ENCODE assay signal across 34 cellular contexts in the genomic region with DNA sequence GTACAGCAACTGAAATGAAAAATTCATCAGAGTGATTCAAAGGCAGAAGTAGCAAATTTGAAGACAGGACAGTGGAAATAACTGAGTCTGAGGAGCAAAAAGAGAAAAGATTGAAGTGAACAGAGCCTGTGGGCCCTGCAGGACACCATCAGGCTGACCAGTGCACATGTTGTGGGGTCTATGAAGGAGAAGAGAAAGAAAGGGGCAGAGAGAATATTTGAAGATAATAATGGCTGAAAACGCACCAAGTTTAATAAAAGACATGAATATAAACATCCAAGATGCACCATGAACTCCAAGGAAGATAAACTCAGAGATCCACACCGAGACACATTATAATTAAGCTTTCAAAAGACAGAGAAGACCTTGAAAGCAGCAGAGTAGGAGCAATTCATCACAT. TPM values are rescaled to one million over a fixed set of nuclear protein-coding genes. Genes with fewer than 3 reads are reported as not detected.
"Had no signal": no experiment of that assay in that cellular context is flagged by ENCODE, and none has a peak within 500 bp of the region (broad histone marks: within the 10 kb centered on the region; RNA-seq: fewer than 3 reads in every experiment).

No MANE protein-coding gene starts in this region.

- H3K27ac Mint-ChIP-seq: dendritic cell treated with granulocyte-macrophage colony-stimulating factor and Interleukin-4, amounts not matched to agents 40 ng/mL and 50 ng/mL, for 4 days; endodermal cell; memory B cell; mesothelial cell of epicardium; neural progenitor cell had no signal

- H3K4me2 ChIP-seq: hepatocyte, neural progenitor cell, smooth muscle cell had no signal

- H2AFZ ChIP-seq: hepatocyte, neural progenitor cell had no signal

- DNase-seq: colonic mucosa; effector CD8-positive, alpha-beta T cell; endodermal cell; foreskin fibroblast; gastrocnemius medialis; heart left ventricle; kidney; mucosa of descending colon; naive thymus-derived CD4-positive, alpha-beta T cell; stimulated activated CD4-positive, alpha-beta T cell treated with anti-CD3 and anti-CD28 coated beads, Interleukin-12 subunit alpha, Interleukin-12 subunit beta, amount 100 ng/mL, for 4 hours; stimulated activated CD4-positive, alpha-beta T cell treated with anti-CD3 and anti-CD28 coated beads, Interleukin-1b, Interleukin-23, amount 100 ng/mL, for 48 hours; stimulated activated CD4-positive, alpha-beta T cell treated with anti-CD3 and anti-CD28 coated beads, Interleukin-4, amount 100 ng/mL, for 1 hour; stimulated activated CD8-positive, alpha-beta memory T cell treated with anti-CD3 and anti-CD28 coated beads, Interleukin-4, amount 100 ng/mL, for 48 hours; stimulated activated naive CD4-positive, alpha-beta T cell; transverse colon; upper lobe of right lung; uterus had no signal

- ATAC-seq: esophagus mucosa; gastrocnemius medialis; heart left ventricle; left lobe of liver; mucosa of descending colon; naive thymus-derived CD4-positive, alpha-beta T cell; sciatic nerve; upper lobe of right lung had no signal

- H3K36me3 ChIP-seq: prostate gland, uterus had no signal

- H3K9me3 Mint-ChIP-seq: memory B cell; naive thymus-derived CD4-positive, alpha-beta T cell had no signal

- H3K4me1 ChIP-seq: gastrocnemius medialis, neural progenitor cell, uterus had no signal

- H3K27me3 ChIP-seq: colonic mucosa, gastrocnemius medialis, heart left ventricle, hepatocyte, neural progenitor cell, right atrium auricular region, transverse colon, upper lobe of right lung, uterus had no signal

- H3K4me3 ChIP-seq: colonic mucosa, gastrocnemius medialis, heart left ventricle, hepatocyte, lung, mucosa of descending colon, neural progenitor cell, prostate gland, right atrium auricular region, smooth muscle cell, thoracic aorta, transverse colon, upper lobe of right lung, uterus had no signal

- H3K4me3 Mint-ChIP-seq: dendritic cell treated with granulocyte-macrophage colony-stimulating factor and Interleukin-4, amounts not matched to agents 40 ng/mL and 50 ng/mL, for 4 days; endodermal cell; memory B cell; mesothelial cell of epicardium; naive thymus-derived CD4-positive, alpha-beta T cell; nephron; neural progenitor cell had no signal

- H3K9ac ChIP-seq: neural progenitor cell had no signal

- H3K4me1 Mint-ChIP-seq: endodermal cell, mesothelial cell of epicardium, neural progenitor cell had no signal

- H3K27me3 Mint-ChIP-seq: memory B cell; naive thymus-derived CD4-positive, alpha-beta T cell had no signal

- H3K9me3 ChIP-seq: colonic mucosa, gastrocnemius medialis, heart left ventricle, mucosa of descending colon, prostate gland, right atrium auricular region, thoracic aorta, transverse colon, upper lobe of right lung, uterus had no signal

- H3K27ac ChIP-seq: colonic mucosa, epithelial cell of prostate, gastrocnemius medialis, heart left ventricle, hepatocyte, neural progenitor cell, prostate gland, right atrium auricular region, thoracic aorta, transverse colon, upper lobe of right lung, uterus had no signal

RNA-seq across cellular contexts. Expression of gene ATP4B, which starts 15.4 kb away (rescaled TPM):
- total RNA-seq: colonic mucosa; endodermal cell; esophagus mucosa; gastrocnemius medialis; heart left ventricle; left lobe of liver; liver; lung; mesothelial cell of epicardium; naive thymus-derived CD4-positive, alpha-beta T cell; osteoblast; right atrium auricular region; sciatic nerve; smooth muscle cell; transverse colon; upper lobe of right lung had no signal
- polyA plus RNA-seq: heart left ventricle; liver; lung; naive thymus-derived CD4-positive, alpha-beta T cell; smooth muscle cell had no signal

RNA-seq across cellular contexts. Expression of gene GRK1, which starts 24.5 kb away (rescaled TPM):
- total RNA-seq: esophagus mucosa; kidney; left lobe of liver; naive thymus-derived CD4-positive, alpha-beta T cell; osteoblast; right atrium auricular region; smooth muscle cell; thoracic aorta; transverse colon had no signal
- polyA plus RNA-seq: hepatocyte; liver; naive thymus-derived CD4-positive, alpha-beta T cell; smooth muscle cell had no signal
